Comparison of ENCODE assay signal across 14 cellular contexts in genomic region chr12:27571463-27571862, GRCh38. TPM values are rescaled to one million over a fixed set of nuclear protein-coding genes. Genes with fewer than 3 reads are reported as not detected.
A peak's percentile ranks its signal among the peaks of the same experiment; 100 is the strongest.
DNase-seq lines count a peak whose midpoint lies in the region; ATAC-seq, FAIRE-seq and TF ChIP-seq lines count a peak whose summit lies in the region.
"Had no signal": no experiment of that assay in that cellular context is flagged by ENCODE, and none has a peak within 500 bp of the region (broad histone marks: within the 10 kb centered on the region; RNA-seq: fewer than 3 reads in every experiment).

No MANE protein-coding gene starts in this region.

- TF ChIP-seq CTCF in osteocyte (IDR thresholded peaks at IDR 0.05) (no peak), kidney (IDR thresholded peaks at IDR 0.05; ENCODE audit: borderline replicate concordance, extremely low read depth, insufficient read depth) (no peak)

- H3K27ac ChIP-seq in kidney (ENCODE audit: low read depth in 2 of 2, low read length in 2 of 2), result no peak overlapping the region

- ATAC-seq in esophagus mucosa, result peak; percentile 79
- no peak for ATAC-seq in activated CD4-positive, CD25-positive, alpha-beta regulatory T cell treated with anti-CD3 and anti-CD28 coated beads, Interleukin-2, amount 50 U/mL, for 24 hours
- ATAC-seq: effector memory CD8-positive, alpha-beta T cell had no signal

- H3K4me3 ChIP-seq in kidney (ENCODE audit: low read length in 2 of 2), result no peak overlapping the region

- H3K4me1 ChIP-seq in kidney (ENCODE audit: control insufficient read depth in 1 of 2, insufficient read depth in 1 of 2, low read depth in 1 of 2, low read length in 2 of 2), result peaks cover 0 to 3% of the 10 kb centered on the region in 2 donors

- H3K4me3 Mint-ChIP-seq in osteocyte (ENCODE audit: unreplicated experiment), result no peak overlapping the region
- H3K4me3 Mint-ChIP-seq: effector memory CD8-positive, alpha-beta T cell; nephron had no signal

- no peaks in the 10 kb centered on the region for H3K27me3 Mint-ChIP-seq in osteocyte (ENCODE audit: unreplicated experiment)

- DNase-seq in GM03348 (ENCODE audit: low spot score) (peak; percentile 65), NCI-H226 (peak; percentile 79), osteocyte (ENCODE audit: extremely low spot score, unreplicated experiment) (no peak), T-helper 1 cell (no peak), DMS153 (lab: John Stamatoyannopoulos, UW) (no peak), kidney (no peak)
- DNase-seq: activated CD4-positive, alpha-beta T cell treated with anti-CD3 and anti-CD28 coated beads, Interleukin-2, amount 50 U/mL, for 1 hour; activated gamma-delta T cell treated with Interleukin-2 at 50 U/mL for 16 hours; effector memory CD8-positive, alpha-beta T cell; NCI-H1417 treated with DMSO at 0.1 percent for 48 hours; NCI-H774 had no signal

- no peaks in the 10 kb centered on the region for H3K9me3 Mint-ChIP-seq in osteocyte (ENCODE audit: unreplicated experiment)
- H3K9me3 Mint-ChIP-seq: effector memory CD8-positive, alpha-beta T cell; nephron had no signal

- H3K4me1 Mint-ChIP-seq in osteocyte (ENCODE audit: unreplicated experiment), result peaks cover 47% of the 10 kb centered on the region

- no peaks in the 10 kb centered on the region for H3K9me3 ChIP-seq in kidney (ENCODE audit: control insufficient read depth in 1 of 2, low read length in 2 of 2)

- intact Hi-C loops in kidney (cut with DNase I), result no loop called here

- peak overlapping the region; percentile 66 for H3K27ac Mint-ChIP-seq in osteocyte (ENCODE audit: unreplicated experiment)
- H3K27ac Mint-ChIP-seq: effector memory CD8-positive, alpha-beta T cell; nephron had no signal

- no peak overlapping the region for H3K9ac ChIP-seq in kidney (ENCODE audit: low read length in 2 of 2)

- no peak for FAIRE-seq in kidney (lab: Jason Lieb, UNC)

- H3K36me3 Mint-ChIP-seq in osteocyte (ENCODE audit: unreplicated experiment), result peaks cover 2% of the 10 kb centered on the region

- H3K36me3 ChIP-seq in kidney (ENCODE audit: control insufficient read depth in 1 of 2, insufficient read depth in 2 of 2, low read length in 2 of 2), result no peaks in the 10 kb centered on the region

RNA-seq across cellular contexts. Expression of gene PPFIBP1, which starts 47.5 kb away (rescaled TPM):
- 57.3 TPM for total RNA-seq in esophagus mucosa
- 81.5 and 84.1 TPM in 2 replicates for total RNA-seq in osteocyte
- 175 TPM for total RNA-seq in kidney
- 12.7 TPM for polyA plus RNA-seq in kidney (ENCODE audit: insufficient read depth, low read depth, low replicate concordance)

Comparison
In these comparisons a context has a peak if more than half of its experiments do, and no peak if none do; other contexts are left out.
1. DNase-seq: peak in GM03348 (single experiment) and NCI-H226 (single experiment); none in osteocyte (single experiment), T-helper 1 cell (0 of 5), DMS153 (single experiment) and kidney (single experiment).